7 cellular contexts compared by ENCODE assay signal in the genomic region with DNA sequence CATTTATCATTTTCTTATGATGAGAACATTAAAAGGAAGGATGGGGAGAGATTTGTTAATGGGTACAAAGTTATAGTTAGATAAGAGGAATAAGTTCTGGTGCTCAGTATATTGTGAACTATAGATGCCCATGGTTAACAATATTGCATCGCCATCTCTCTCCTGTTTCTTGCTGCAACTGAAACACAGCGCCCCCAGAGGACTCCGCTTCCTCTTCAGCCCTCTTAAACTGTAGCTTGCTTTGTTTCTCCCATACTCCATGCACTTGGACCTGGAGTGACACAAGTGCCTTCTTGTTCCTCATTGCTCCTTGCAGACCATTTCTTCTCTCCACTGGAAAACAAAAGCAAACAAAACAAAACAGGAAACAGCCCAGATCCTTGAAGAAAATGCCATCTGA.
DNase-seq lines count a peak whose midpoint lies in the region; ATAC-seq and TF ChIP-seq lines count a peak whose summit lies in the region.

No MANE protein-coding gene starts in this region.

- no peak for ATAC-seq in gastroesophageal sphincter

- WGBS in gastroesophageal sphincter (ENCODE audit: low coverage in 1 of 2), 2 donors: 52 to 72% methylated on average over 3 of the region's 3 CpGs

- no peak for TF ChIP-seq POLR2A in gastroesophageal sphincter (IDR thresholded peaks at IDR 0.05)

- in situ Hi-C loops in G401 (cut with HindIII; ENCODE audit: low sequenced_read_pairs) (no loop called here), T47D (cut with HindIII; ENCODE audit: low pct_unique_long_range_greater_than_20kb, low sequenced_read_pairs) (no loop called here)

- H3K4me3 ChIP-seq in LNCaP clone FGC (ENCODE audit: low read depth, low read length): no peak overlapping the region
- no peak overlapping the region for H3K4me3 ChIP-seq in gastroesophageal sphincter

- H3K4me1 ChIP-seq in gastroesophageal sphincter: peaks cover 0 to 5% (median 0%) of the 10 kb centered on the region in 3 donors

- no peak overlapping the region for H3K27ac ChIP-seq in gastroesophageal sphincter

- no peaks in the 10 kb centered on the region for H3K27me3 ChIP-seq in gastroesophageal sphincter

- H3K36me3 ChIP-seq in gastroesophageal sphincter: no peaks in the 10 kb centered on the region

- no peak for TF ChIP-seq EP300 in gastroesophageal sphincter (IDR thresholded peaks at IDR 0.05)

- TF ChIP-seq CTCF in LNCaP clone FGC (IDR thresholded peaks at IDR 0.05; ENCODE audit: control insufficient read depth, extremely low read depth, insufficient read depth) (peak; percentile 51), gastroesophageal sphincter (IDR thresholded peaks at IDR 0.05) (peak in 1 of 4 experiments; percentile 7)

- DNase-seq in G401 (ENCODE audit: low spot score) (peak; percentile 7), LNCaP clone FGC (ENCODE audit: low read depth) (no peak), T47D (ENCODE audit: low read depth in 1 of 2, low spot score in 1 of 2) (peak; percentile 71 to 77), midbrain (lab: John Stamatoyannopoulos, UW) (peak; percentile 34), activated gamma-delta T cell (lab: John Stamatoyannopoulos, UW) (no peak)
- no peak for DNase-seq in stimulated activated naive CD4-positive, alpha-beta T cell treated with Interleukin-2 at 50 U/mL for 16 hours (lab: John Stamatoyannopoulos, UW)

- no peaks in the 10 kb centered on the region for H3K9me3 ChIP-seq in gastroesophageal sphincter

Comparison
In these comparisons a context has a peak if more than half of its experiments do, and no peak if none do; other contexts are left out.
1. DNase-seq: peak in G401 (single experiment), T47D (2 of 2) and midbrain (single experiment); none in LNCaP clone FGC (single experiment), stimulated activated naive CD4-positive, alpha-beta T cell treated with Interleukin-2 at 50 U/mL for 16 hours (single experiment) and activated gamma-delta T cell (single experiment).